In genomic region chr3:132443421-132443820, GRCh38 we compare ENCODE assay signal across 20 cellular contexts. TPM values are rescaled to one million over a fixed set of nuclear protein-coding genes. Genes with fewer than 3 reads are reported as not detected.
DNase-seq lines count a peak whose midpoint lies in the region; ATAC-seq and TF ChIP-seq lines count a peak whose summit lies in the region.
"Had no signal": no experiment of that assay in that cellular context is flagged by ENCODE, and none has a peak within 500 bp of the region (broad histone marks: within the 10 kb centered on the region; RNA-seq: fewer than 3 reads in every experiment).

No MANE protein-coding gene starts in this region.

- 0 out of 2 replicates have a peak, but pooled peaks cover 2% of the 10 kb centered on the region for H3K9me1 ChIP-seq in IMR-90 (ENCODE audit: insufficient read depth, low read length)

- H3K4me3 ChIP-seq in IMR-90 (ENCODE audit: insufficient read depth, low read depth, low read length) (no peak overlapping the region), fibroblast of villous mesenchyme (ENCODE audit: low read depth, low read length) (no peak overlapping the region), smooth muscle cell (no peak overlapping the region)
- H3K4me3 ChIP-seq: A549, MG63 had no signal

- peak overlapping the region; percentile 6; the same call in 1 of the 2 replicates for H3K56ac ChIP-seq in IMR-90 (ENCODE audit: extremely low read depth, insufficient read depth, low read length)

- H4K91ac ChIP-seq in IMR-90 (ENCODE audit: insufficient read depth, low read depth, low read length): peak overlapping the region; percentile 88

- peak overlapping the region; percentile 35; the same call in 1 of the 2 replicates for H3K18ac ChIP-seq in IMR-90 (ENCODE audit: low read depth, low read length)

- no peak for TF ChIP-seq RAD21 in IMR-90 (IDR thresholded peaks at IDR 0.05; ENCODE audit: low read length)

- in situ Hi-C loops in IMR-90 (cut with MboI; ENCODE audit: low sequenced_read_pairs): loop anchor here (25.0 kb wide), 2 partner anchors 844 to 1481 kb away; no protein-coding TSS in a partner anchor

- TF ChIP-seq CTCF in IMR-90 (conservative IDR thresholded peaks at IDR 0.05; ENCODE audit: low read depth, low read length) (no peak), fibroblast of villous mesenchyme (IDR thresholded peaks at IDR 0.05; ENCODE audit: insufficient read depth, low read depth, low read length) (no peak), smooth muscle cell (IDR thresholded peaks at IDR 0.05; ENCODE audit: borderline replicate concordance, insufficient read depth, poor library complexity, severe bottlenecking) (no peak)

- peak overlapping the region; percentile 67 to 86; a peak in 3 of 4 replicates for H4K8ac ChIP-seq in IMR-90 (ENCODE audit: low read depth in 2 of 2, low read length in 2 of 2)

- H2BK5ac ChIP-seq in IMR-90 (ENCODE audit: low read depth, low read length, poor library complexity, severe bottlenecking): peak overlapping the region; percentile 90

- H3K9me3 ChIP-seq in IMR-90 (ENCODE audit: control insufficient read depth, insufficient read depth, low read length) (no peaks in the 10 kb centered on the region), smooth muscle cell (replicated peaks; ENCODE audit: low read depth) (no peaks in the 10 kb centered on the region)
- H3K9me3 ChIP-seq: A549, MG63 had no signal

- H3K79me2 ChIP-seq in smooth muscle cell (ENCODE audit: low read depth): peaks cover 48% of the 10 kb centered on the region

- no peaks in the 10 kb centered on the region for H3K27me3 ChIP-seq in IMR-90 (ENCODE audit: control insufficient read depth, insufficient read depth, low read length)
- H3K27me3 ChIP-seq in smooth muscle cell (ENCODE audit: low read depth): no peaks in the 10 kb centered on the region
- H3K27me3 ChIP-seq: MG63 had no signal

- H2BK20ac ChIP-seq in IMR-90 (ENCODE audit: low read depth, low read length): peak overlapping the region; percentile 93

- H4K20me1 ChIP-seq in IMR-90 (ENCODE audit: insufficient read depth, low read length) (no peaks in the 10 kb centered on the region), smooth muscle cell (ENCODE audit: low read depth) (peaks cover 56% of the 10 kb centered on the region)

- dilution Hi-C loops in IMR-90 (cut with HindIII; ENCODE audit: low sequenced_read_pairs, unreplicated experiment): no loop called here

- DNase-seq in ELR (ENCODE audit: low read depth) (peak; percentile 46), IMR-90 (no peak), fibroblast of villous mesenchyme (ENCODE audit: low read depth) (peak; percentile 55), smooth muscle cell (lab: John Stamatoyannopoulos, UW; ENCODE audit: unreplicated experiment) (no peak), NCI-H1048 (lab: John Stamatoyannopoulos, UW) (no peak), DMS153 (lab: John Stamatoyannopoulos, UW) (no peak)
- DNase-seq: AML-193; C1 segment of cervical spinal cord; CD4-positive, alpha-beta memory T cell; COR-L47; H7; KBM-7; NCI-H2029; NCI-H526 treated with DMSO at 0.1 percent for 48 hours; Right ventricle myocardium superior; RPMI8226 had no signal

- H2BK15ac ChIP-seq in IMR-90 (ENCODE audit: low read depth, low read length): 0 out of 3 replicates have a peak overlapping the region, but pooled peaks have one; percentile 80

- no peak for TF ChIP-seq POLR2A in IMR-90 (IDR thresholded peaks at IDR 0.05; ENCODE audit: low read depth, low read length)

- peaks cover 9% of the 10 kb centered on the region for H3K4me1 ChIP-seq in IMR-90 (ENCODE audit: control insufficient read depth, insufficient read depth, low read length)
- peaks cover 20% of the 10 kb centered on the region for H3K4me1 ChIP-seq in smooth muscle cell (ENCODE audit: low read depth)

- ATAC-seq in IMR-90 (ENCODE audit: low read depth) (no peak), HG02588 (IDR thresholded peaks at IDR 0.05; ENCODE audit: unreplicated experiment) (no peak), GM21529 (IDR thresholded peaks at IDR 0.05; ENCODE audit: unreplicated experiment) (no peak)
- ATAC-seq: A549 had no signal

- peak overlapping the region; percentile 93 for H3K4ac ChIP-seq in IMR-90 (ENCODE audit: low read depth, low read length)

- H3K36me3 ChIP-seq in IMR-90 (ENCODE audit: control insufficient read depth, insufficient read depth, low read length) (no peaks in the 10 kb centered on the region), smooth muscle cell (ENCODE audit: low read depth) (no peaks in the 10 kb centered on the region)

- CTCF ChIA-PET in IMR-90 (lab: Yijun Ruan, JAX): interaction anchor here (0.6 kb wide), 1 partner anchor 22 kb away, joined by 4 read pairs; no protein-coding TSS in a partner anchor

- POLR2A ChIA-PET in IMR-90 (lab: Charles Lee; ENCODE audit: unreplicated experiment): no interaction called here

- H3K9ac ChIP-seq in IMR-90 (ENCODE audit: low read depth, low read length): no peak overlapping the region
- H3K9ac ChIP-seq in smooth muscle cell (ENCODE audit: low read depth): no peak overlapping the region

- H3K14ac ChIP-seq in IMR-90 (replicated peaks; ENCODE audit: low read depth, low read length): peak overlapping the region; percentile 67; the same call in 1 of the 2 replicates

- H3K23ac ChIP-seq in IMR-90 (ENCODE audit: low read depth, low read length): peak overlapping the region; percentile 92; the same call in 1 of the 2 replicates

- H2AFZ ChIP-seq in IMR-90 (replicated peaks; ENCODE audit: low read length, poor library complexity) (no peak overlapping the region), smooth muscle cell (ENCODE audit: low read depth) (no peak overlapping the region)

- H3F3A ChIP-seq in smooth muscle cell (ENCODE audit: low read depth): peaks cover 10% of the 10 kb centered on the region

- no TSS peak for BruUV-seq in IMR-90 (replicated peaks; lab: Mats Ljungman, UMichigan)

- H3K27ac ChIP-seq in IMR-90 (ENCODE audit: insufficient read depth, low read length) (peak overlapping the region; percentile 96; the same call in 1 of the 2 replicates), smooth muscle cell (ENCODE audit: low read depth) (peak overlapping the region; percentile 25)
- H3K27ac ChIP-seq: A549 had no signal

- H3K4me2 ChIP-seq in IMR-90 (ENCODE audit: low read depth, low read length) (no peak overlapping the region), smooth muscle cell (no peak overlapping the region)

- no peak overlapping the region for H2AK9ac ChIP-seq in IMR-90 (replicated peaks; ENCODE audit: low read depth, low read length, poor library complexity)

- peak overlapping the region; percentile 95 for H2BK120ac ChIP-seq in IMR-90 (ENCODE audit: low read depth, low read length)

- H4K5ac ChIP-seq in IMR-90 (ENCODE audit: low read depth, low read length): peak overlapping the region; percentile 42; the same call in 1 of the 2 replicates

- peak overlapping the region; percentile 51; the same call in 1 of the 2 replicates for H2AK5ac ChIP-seq in IMR-90 (ENCODE audit: low read depth, low read length)

- intact Hi-C loops in IMR-90 (cut with micrococcal nuclease): no loop called here

- H3K79me1 ChIP-seq in IMR-90 (ENCODE audit: low read depth in 1 of 2, low read length in 2 of 2): peaks cover 24 to 43% of the 10 kb centered on the region in 2 experiments

- no CpG with 5 or more reads among the region's 5 CpGs for WGBS in IMR-90 (ENCODE audit: extremely low coverage in 2 of 2, insufficient read length in 1 of 2), 2 experiments
- WGBS in smooth muscle cell (ENCODE audit: low lambda C conversion rate): 68% methylated on average over 5 of the region's 5 CpGs

TF ChIP-seq in IMR-90, 13 proteins besides CTCF, POLR2A, EP300 and RAD21:
- TF ChIP-seq FOS (IDR thresholded peaks at IDR 0.05; ENCODE audit: low read depth, low read length) (no peak), SMC3 (IDR thresholded peaks at IDR 0.05; ENCODE audit: low read depth, low read length) (no peak), MAFK (IDR thresholded peaks at IDR 0.05; ENCODE audit: low read depth, low read length) (no peak), MAZ (IDR thresholded peaks at IDR 0.05; ENCODE audit: borderline replicate concordance, low read depth, low read length) (no peak), CEBPB (IDR thresholded peaks at IDR 0.05; ENCODE audit: low read depth, low read length) (no peak), USF2 (IDR thresholded peaks at IDR 0.05; ENCODE audit: low read depth, low read length) (no peak), RCOR1 (IDR thresholded peaks at IDR 0.05; ENCODE audit: insufficient replicate concordance, low read length) (no peak), MXI1 (IDR thresholded peaks at IDR 0.05; ENCODE audit: borderline replicate concordance, low read depth, low read length) (no peak), NFE2L2 (IDR thresholded peaks at IDR 0.05; ENCODE audit: low read depth, low read length) (no peak), RFX5 (IDR thresholded peaks at IDR 0.05; ENCODE audit: low read depth, low read length) (no peak)

RNA-seq across cellular contexts. Expression of gene DNAJC13, which starts 26.1 kb away (rescaled TPM):
- total RNA-seq in IMR-90 (2012; rRNA removed): 48.6 and 67.8 TPM in 2 replicates
- 13.7 and 16.4 TPM in 2 replicates for polyA plus RNA-seq in IMR-90 (2012; rRNA removed)
- 2.6 and 3.2 TPM in 2 replicates for polyA plus RNA-seq in IMR-90 (2012; cell fraction: cytosol; rRNA removed)
- 3.4 and 28.1 TPM in 2 replicates for polyA plus RNA-seq in IMR-90 (2012; cell fraction: nucleus; rRNA removed; ENCODE audit: low replicate concordance)
- 91.8 and 107 TPM in 2 replicates for total RNA-seq in fibroblast of villous mesenchyme
- total RNA-seq in smooth muscle cell: 47.9 and 69.3 TPM in 2 replicates
- 11.1 and 12.7 TPM in 2 replicates for polyA plus RNA-seq in smooth muscle cell

Comparison
In these comparisons a context has a peak if more than half of its experiments do, and no peak if none do; other contexts are left out.
1. DNase-seq: peak in ELR (single experiment) and fibroblast of villous mesenchyme (single experiment); none in IMR-90 (single experiment), smooth muscle cell (single experiment), NCI-H1048 (single experiment) and DMS153 (single experiment).